1 cellular context compared by ENCODE assay signal in the genomic region with DNA sequence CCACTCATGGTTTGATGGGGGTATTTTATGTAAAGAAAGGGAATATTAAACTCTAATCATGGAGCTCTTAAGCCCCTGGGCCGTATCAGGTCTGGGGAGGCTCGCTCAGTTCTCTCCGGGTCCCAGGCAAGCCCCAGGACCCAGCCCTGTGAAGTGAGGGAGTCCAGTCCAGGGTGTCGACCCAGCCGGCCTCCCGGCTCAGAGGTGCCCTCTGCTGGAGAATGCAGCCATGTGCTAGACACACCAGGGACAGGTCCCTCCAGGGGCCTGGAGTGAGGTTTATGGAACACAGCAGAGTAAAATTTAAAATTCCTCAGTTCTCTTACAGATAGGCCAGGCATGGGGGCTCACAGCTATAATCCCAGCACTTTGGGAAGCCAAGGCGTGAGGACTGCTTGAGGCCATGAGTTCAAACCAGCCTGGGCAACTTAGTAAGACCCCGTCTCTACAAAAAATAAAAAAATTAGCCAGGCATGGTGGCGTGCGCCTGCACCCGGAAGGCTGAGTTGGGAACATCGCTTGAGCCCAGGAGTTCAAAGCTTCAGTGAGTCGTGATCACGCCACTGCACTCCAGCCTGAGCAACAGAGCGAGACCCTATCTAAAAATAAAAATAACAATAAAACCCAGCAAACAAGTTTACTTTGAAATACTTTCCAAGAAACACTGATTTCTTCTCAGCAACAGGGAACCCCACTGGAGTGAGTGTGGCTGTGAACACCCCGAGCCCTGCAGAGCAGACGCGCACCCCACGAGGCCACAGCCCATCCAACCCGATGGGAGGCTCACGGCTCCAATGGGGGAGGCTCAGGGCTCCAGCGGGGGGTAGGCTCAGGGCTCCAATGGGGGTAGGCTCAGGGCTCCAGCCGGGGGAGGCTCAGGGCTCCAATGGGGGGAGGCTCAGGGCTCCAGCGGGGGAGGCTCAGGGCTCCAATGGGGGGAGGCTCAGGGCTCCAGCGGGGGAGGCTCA.
TF ChIP-seq lines count a peak whose summit lies in the region.

No MANE protein-coding gene starts in this region.

TF ChIP-seq in H1, 55 proteins besides CTCF, POLR2A, EP300 and RAD21 (continued from another document):
- TF ChIP-seq GABPA (IDR thresholded peaks at IDR 0.05; ENCODE audit: borderline replicate concordance, insufficient read depth, low read length) (peak; percentile 67; the same call in 1 of the 2 replicates), BRCA1 (IDR thresholded peaks at IDR 0.05; ENCODE audit: low read depth, low read length) (no peak), ATF3 (IDR thresholded peaks at IDR 0.05; ENCODE audit: insufficient read depth, low read depth, low read length) (no peak), CHD1 (IDR thresholded peaks at IDR 0.05; ENCODE audit: low read depth, low read length) (no peak), SP4 (IDR thresholded peaks at IDR 0.05; ENCODE audit: low read length) (0 out of 2 replicates have a peak, but pooled peaks have one; percentile 33), JUN (IDR thresholded peaks at IDR 0.05; ENCODE audit: low read depth, low read length) (no peak), MAX (IDR thresholded peaks at IDR 0.05) (peak; percentile 69), TEAD4 (IDR thresholded peaks at IDR 0.05; ENCODE audit: low read depth, low read length) (peak; percentile 80), CREB1 (IDR thresholded peaks at IDR 0.05) (peak; percentile 49; the same call in 1 of the 2 replicates)
